23 cellular contexts compared by ENCODE assay signal in genomic region chr6:137046871-137047412, GRCh38. TPM values are rescaled to one million over a fixed set of nuclear protein-coding genes. Genes with fewer than 3 reads are reported as not detected.
"Had no signal": no experiment of that assay in that cellular context is flagged by ENCODE, and none has a peak within 500 bp of the region (broad histone marks: within the 10 kb centered on the region; RNA-seq: fewer than 3 reads in every experiment).

No MANE protein-coding gene starts in this region.

- H3K27me3 ChIP-seq: ovary had no signal

- H3K9me3 ChIP-seq: heart right ventricle, mucosa of descending colon, neutrophil, ovary, stomach, tibial artery had no signal

- H3K4me3 ChIP-seq: coronary artery, heart right ventricle, mucosa of descending colon, ovary, stomach, tibial artery had no signal

- DNase-seq: activated CD4-positive, alpha-beta T cell treated with anti-CD3 and anti-CD28 coated beads for 48 hours; activated CD4-positive, alpha-beta T cell treated with anti-CD3 and anti-CD28 coated beads, Interleukin-2, amount 50 U/mL, for 48 hours; activated CD8-positive, alpha-beta memory T cell treated with anti-CD3 and anti-CD28 coated beads for 24 hours; activated effector memory CD4-positive, alpha-beta T cell treated with Interleukin-2 at 50 U/mL for 16 hours; activated naive CD4-positive, alpha-beta T cell treated with Interleukin-2 at 50 U/mL for 16 hours; foreskin keratinocyte; heart right ventricle; kidney glomerular epithelial cell; mucosa of descending colon; nephron progenitor cell; ovary; stimulated activated CD4-positive, alpha-beta T cell treated with anti-CD3 and anti-CD28 coated beads, Interleukin-15, amount 100 ng/mL, for 24 hours; stimulated activated CD4-positive, alpha-beta T cell treated with anti-CD3 and anti-CD28 coated beads, Interleukin-2, amount 100 ng/mL, for 24 hours; stimulated activated naive B cell treated with anti-CD40 and anti-IgM and Interleukin-4, amounts not matched to agents 10 μg/mL and 1 μg/mL and 100 μg/mL, for 72 hours; stomach; tibial artery; WERI-Rb-1 had no signal

- H3K27ac ChIP-seq: coronary artery, foreskin keratinocyte, heart right ventricle, neutrophil, ovary, stomach, tibial artery, WERI-Rb-1 had no signal

- H3K36me3 ChIP-seq: heart right ventricle, neutrophil, ovary, stomach, tibial artery, WERI-Rb-1 had no signal

- ATAC-seq: activated CD4-positive, CD25-positive, alpha-beta regulatory T cell treated with anti-CD3 and anti-CD28 coated beads, Interleukin-2, amount 50 U/mL, for 24 hours; esophagus mucosa; foreskin keratinocyte; left lobe of liver; mucosa of descending colon; stimulated activated naive B cell treated with anti-CD40 and anti-IgM and Interleukin-4, amounts not matched to agents 10 μg/mL and 1 μg/mL and 100 μg/mL, for 72 hours had no signal

RNA-seq across cellular contexts. Expression of gene IL20RA, which starts 2.2 kb away (rescaled TPM):
- total RNA-seq: T-helper 1 cell treated with Interleukin-12 subunit alpha and Interleukin-12 subunit beta and Interleukin-4 antibody, amounts not matched to agents 30 ng/mL and 1 ng/mL, for 36 hours had no signal
